Comparison of ENCODE assay signal across 15 cellular contexts in the genomic region with DNA sequence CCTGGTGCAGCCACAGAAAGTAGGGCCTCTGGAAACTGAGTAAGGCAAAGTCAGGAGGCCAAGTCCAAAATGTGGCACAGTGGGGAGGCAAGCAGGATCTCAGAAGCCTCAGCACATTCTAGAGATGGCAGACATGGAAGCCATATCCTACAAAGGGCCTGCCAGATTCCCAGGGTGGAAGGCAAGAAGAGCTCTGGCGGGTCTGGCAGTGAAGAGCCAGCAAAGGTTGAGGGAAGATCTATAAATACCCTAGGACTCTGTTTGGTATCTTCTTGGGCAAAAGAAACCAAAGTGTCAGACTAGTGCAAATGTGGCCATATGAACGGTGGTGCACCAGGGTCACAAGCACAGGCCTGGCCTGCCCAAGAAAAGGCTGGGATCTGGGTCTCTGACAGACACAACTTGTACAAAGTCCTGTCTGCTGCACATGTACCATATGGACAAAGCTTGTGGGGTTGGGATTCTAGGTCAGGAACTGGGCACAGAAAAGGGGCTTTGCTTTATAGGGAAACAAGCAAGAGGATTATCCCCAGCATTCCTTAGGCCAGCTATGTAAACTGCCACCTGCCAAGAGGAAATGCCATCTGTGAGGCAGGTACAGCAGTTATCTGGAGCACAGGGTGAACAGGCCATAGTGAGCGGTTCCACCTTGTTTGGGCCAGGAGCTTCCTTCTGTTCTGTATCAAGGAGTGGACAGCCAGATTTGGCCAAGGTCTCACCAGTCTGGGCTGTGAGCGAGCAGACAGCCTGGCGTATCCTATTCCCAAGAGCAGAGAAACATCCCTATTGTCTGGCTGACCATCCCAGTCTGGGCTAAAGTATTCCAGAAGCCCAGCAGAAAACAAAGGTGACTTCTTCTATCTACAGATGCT. TPM values are rescaled to one million over a fixed set of nuclear protein-coding genes. Genes with fewer than 3 reads are reported as not detected.
"Had no signal": no experiment of that assay in that cellular context is flagged by ENCODE, and none has a peak within 500 bp of the region (broad histone marks: within the 10 kb centered on the region; RNA-seq: fewer than 3 reads in every experiment).

No MANE protein-coding gene starts in this region.

- H3K4me1 ChIP-seq: colonic mucosa, foreskin keratinocyte, sigmoid colon, spleen, thyroid gland had no signal

- H3K27me3 ChIP-seq: cardiac muscle cell, colonic mucosa, foreskin keratinocyte, ovary, sigmoid colon, spleen, thyroid gland had no signal

- H3K36me3 ChIP-seq: colonic mucosa, ovary had no signal

- H3K9me3 ChIP-seq: colonic mucosa, ovary, sigmoid colon, spleen, thyroid gland had no signal

- H3K27ac ChIP-seq: cardiac muscle cell, colonic mucosa, foreskin keratinocyte, ovary, sigmoid colon, spleen, thyroid gland had no signal

- H3K4me3 ChIP-seq: cardiac muscle cell, colonic mucosa, ovary, sigmoid colon, spleen, thyroid gland had no signal

- DNase-seq: activated CD4-positive, alpha-beta T cell treated with anti-CD3 and anti-CD28 coated beads, Interleukin-2, amount 50 U/mL, for 4 hours; activated effector memory CD4-positive, alpha-beta T cell treated with anti-CD3 and anti-CD28 coated beads, Interleukin-2, amount 50 U/mL, for 16 hours; activated naive CD4-positive, alpha-beta T cell treated with anti-CD3 and anti-CD28 coated beads, Interleukin-2, amount 50 U/mL, for 16 hours; activated T-cell treated with anti-CD3 and anti-CD28 coated beads, Interleukin-2, amount 50 U/mL, for 72 hours; colonic mucosa; foreskin keratinocyte; kidney; naive thymus-derived CD8-positive, alpha-beta T cell; ovary; sigmoid colon; spleen; stimulated activated CD4-positive, alpha-beta T cell treated with anti-CD3 and anti-CD28 coated beads, Interleukin-4, amount 100 ng/mL, for 4 hours; stimulated activated naive B cell treated with anti-CD40 and anti-IgM and Interleukin-4, amounts not matched to agents 10 μg/mL and 1 μg/mL and 100 μg/mL, for 72 hours; thyroid gland had no signal

- FAIRE-seq: kidney had no signal

RNA-seq across cellular contexts. Expression of a gene that starts 36.3 kb away (rescaled TPM):
- polyA plus RNA-seq: cardiac muscle cell; naive thymus-derived CD8-positive, alpha-beta T cell had no signal
